ENCODE assay signal across 1 cellular context in the genomic region with DNA sequence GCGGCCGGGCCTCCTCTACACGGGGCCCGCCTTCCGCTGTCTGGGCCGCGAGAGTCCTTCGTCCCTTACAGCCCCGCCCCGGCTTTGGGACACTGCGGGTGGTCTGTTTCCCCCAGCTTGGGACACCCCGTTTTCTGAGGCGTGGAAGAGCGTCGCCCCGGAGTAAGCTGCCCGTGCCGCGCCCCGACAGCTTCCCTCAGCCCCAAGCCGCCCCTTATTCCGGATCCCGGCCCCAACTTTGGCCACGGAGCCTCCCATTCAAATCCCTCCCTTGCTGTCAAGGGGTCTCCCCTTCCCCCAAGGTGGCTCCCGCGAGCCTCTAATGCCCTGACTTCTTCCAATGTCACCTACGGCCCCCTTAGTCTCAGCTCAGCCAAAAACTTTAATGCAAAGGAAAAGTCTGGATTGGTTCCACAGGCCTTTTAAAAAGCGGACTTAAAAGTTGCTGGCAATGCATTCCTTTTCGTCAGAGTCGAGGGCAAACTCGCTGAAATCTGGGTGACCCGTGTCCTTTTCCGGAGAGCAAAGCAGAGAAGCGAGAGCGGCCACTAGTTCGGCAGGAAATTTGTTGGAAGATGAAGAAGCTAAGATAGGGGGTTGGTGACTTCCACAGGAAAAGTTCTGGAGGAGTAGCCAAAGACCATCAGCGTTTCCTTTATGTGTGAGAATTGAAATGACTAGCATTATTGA.
TF ChIP-seq lines count a peak whose summit lies in the region.

No MANE protein-coding gene starts in this region.

TF ChIP-seq in GM12878, 131 proteins besides CTCF, POLR2A, EP300 and RAD21 (continued from another document):
- no peak for TF ChIP-seq USF2 (IDR thresholded peaks at IDR 0.05; ENCODE audit: borderline replicate concordance, low read depth, low read length)
- no peak for TF ChIP-seq KDM1A (IDR thresholded peaks at IDR 0.05; ENCODE audit: borderline replicate concordance)
- TF ChIP-seq POLR2AphosphoS5 (IDR thresholded peaks at IDR 0.05; ENCODE audit: low read length): 0 out of 2 replicates have a peak, but pooled peaks have one; percentile 11
- no peak for TF ChIP-seq IKZF2 (IDR thresholded peaks at IDR 0.05)
- TF ChIP-seq ESRRA (IDR thresholded peaks at IDR 0.05; ENCODE audit: low read length): peak; percentile 3; the same call in 1 of the 2 replicates
- TF ChIP-seq NKRF (conservative IDR thresholded peaks at IDR 0.05): peak; percentile 14; the same call in 1 of the 2 replicates
